ENCODE assay signal across 8 cellular contexts in genomic region chr2:26693287-26693849, GRCh38. TPM values are rescaled to one million over a fixed set of nuclear protein-coding genes. Genes with fewer than 3 reads are reported as not detected.
A peak's percentile ranks its signal among the peaks of the same experiment; 100 is the strongest.
DNase-seq lines count a peak whose midpoint lies in the region; ATAC-seq and TF ChIP-seq lines count a peak whose summit lies in the region.

No MANE protein-coding gene starts in this region.

- H4K8ac ChIP-seq in H9 (replicated peaks; ENCODE audit: insufficient read length, low read depth, low read length): no peak overlapping the region

- H4K5ac ChIP-seq in H9 (ENCODE audit: insufficient read length, low read depth, low read length): no peak overlapping the region

- H2AK5ac ChIP-seq in H9 (ENCODE audit: insufficient read length, low read length): no peak overlapping the region

- no peak overlapping the region for H4K91ac ChIP-seq in H9 (ENCODE audit: insufficient read length, low read depth, low read length)

- peak overlapping the region; percentile 51 for H3K4me2 ChIP-seq in H9 (ENCODE audit: insufficient read depth, insufficient read length, low read length)

- no peak overlapping the region for H3K9ac ChIP-seq in H9 (ENCODE audit: extremely low read depth, insufficient read length, low read length)
- peak overlapping the region; percentile 84 for H3K9ac ChIP-seq in adipocyte (ENCODE audit: low read length)
- H3K9ac ChIP-seq in iPS-18a (ENCODE audit: low read length): no peak overlapping the region

- H3K36me3 ChIP-seq in adipocyte (ENCODE audit: control insufficient read depth, insufficient read depth, low read length, severe bottlenecking): peaks cover 9% of the 10 kb centered on the region
- H3K36me3 ChIP-seq in iPS-18a (ENCODE audit: control insufficient read depth, low read depth, low read length): no peaks in the 10 kb centered on the region
- no peaks in the 10 kb centered on the region for H3K36me3 ChIP-seq in spleen

- no peak overlapping the region for H3K27ac Mint-ChIP-seq in H9

- no peak overlapping the region for H3T11ph ChIP-seq in H9 (ENCODE audit: low read length)

- H2AFZ ChIP-seq in H9 (ENCODE audit: low read length): no peak overlapping the region

- intact Hi-C loops in spleen (cut with DNase I; ENCODE audit: low total_unique reads): no loop called here

- no peaks in the 10 kb centered on the region for H3K79me2 ChIP-seq in H9 (ENCODE audit: insufficient read depth, low read length)

- no peaks in the 10 kb centered on the region for H3K4me1 ChIP-seq in H9 (ENCODE audit: insufficient read depth, low read length)
- H3K4me1 ChIP-seq in adipocyte (ENCODE audit: control insufficient read depth, insufficient read depth, low read length): peaks cover 37% of the 10 kb centered on the region
- peaks cover 5% of the 10 kb centered on the region for H3K4me1 ChIP-seq in iPS-18a (ENCODE audit: control insufficient read depth, low read depth, low read length)
- H3K4me1 ChIP-seq in spleen: peaks cover 0 to 20% (median 11%) of the 10 kb centered on the region in 6 donors

- no peaks in the 10 kb centered on the region; a peak in 1 of 7 replicates for H3K36me3 Mint-ChIP-seq in H9 (ENCODE audit: insufficient read depth in 1 of 3, low read depth in 3 of 3)

- no peak overlapping the region for H2BK120ac ChIP-seq in H9 (ENCODE audit: low read depth, low read length, poor library complexity, severe bottlenecking)

- no peak overlapping the region for H2BK20ac ChIP-seq in H9 (ENCODE audit: low read depth, low read length, poor library complexity, severe bottlenecking)

- ATAC-seq in HG02588 (IDR thresholded peaks at IDR 0.05; ENCODE audit: unreplicated experiment) (no peak), GM18873 (IDR thresholded peaks at IDR 0.05; ENCODE audit: low FRiP score, unreplicated experiment) (no peak)

- peaks cover 0 to 3% of the 10 kb centered on the region in 2 experiments; a peak in 1 of 5 replicates for H3K9me3 Mint-ChIP-seq in H9

- H3K79me1 ChIP-seq in H9 (ENCODE audit: insufficient read depth, low read depth, low read length, poor library complexity, severe bottlenecking): no peaks in the 10 kb centered on the region

- no peak overlapping the region for H2BK15ac ChIP-seq in H9 (ENCODE audit: low read depth, low read length)

- H3K18ac ChIP-seq in H9 (ENCODE audit: insufficient read length, low read depth, low read length): no peak overlapping the region

- no peak overlapping the region; the same call in 1 of the 2 replicates for H3K14ac ChIP-seq in H9 (ENCODE audit: insufficient read depth, low read length)

- no peak overlapping the region for H3K56ac ChIP-seq in H9 (ENCODE audit: insufficient read length, low read depth, low read length)

- H2BK5ac ChIP-seq in H9 (ENCODE audit: insufficient read length, low read length): no peak overlapping the region

- no peaks in the 10 kb centered on the region for H3K9me3 ChIP-seq in H9 (ENCODE audit: control insufficient read depth, low read depth, low read length)
- H3K9me3 ChIP-seq in adipocyte (ENCODE audit: control insufficient read depth, low read length): no peaks in the 10 kb centered on the region
- no peaks in the 10 kb centered on the region for H3K9me3 ChIP-seq in iPS-18a (ENCODE audit: control insufficient read depth, low read depth, low read length)
- no peaks in the 10 kb centered on the region for H3K9me3 ChIP-seq in spleen

- peaks cover 8% of the 10 kb centered on the region for H3K23me2 ChIP-seq in H9 (ENCODE audit: insufficient read length, low read depth, low read length, poor library complexity, severe bottlenecking)

- H3K4me3 ChIP-seq in adipocyte (ENCODE audit: low read length) (peak overlapping the region; percentile 80), iPS-18a (ENCODE audit: low read length) (peak overlapping the region; percentile 45), spleen (peak overlapping the region in 7 of 8 donors; percentile 13 to 59 (median 17))

- WGBS in H9 (ENCODE audit: extremely low coverage, insufficient read length, low lambda C conversion rate): no CpG with 5 or more reads among the region's 33 CpGs
- 12 to 15% (median 14%) methylated on average over 12 to 33 of the region's 33 CpGs for WGBS in spleen, 5 donors

- H3K4ac ChIP-seq in H9 (ENCODE audit: low read depth, low read length): no peak overlapping the region

- H4K20me1 ChIP-seq in H9 (ENCODE audit: control insufficient read depth, insufficient read depth, insufficient read length): no peaks in the 10 kb centered on the region

- no peak for TF ChIP-seq CTCF in H9 (conservative IDR thresholded peaks at IDR 0.05)
- no peak for TF ChIP-seq CTCF in spleen (IDR thresholded peaks at IDR 0.05 in 8 of 11, conservative IDR thresholded peaks at IDR 0.05 in 3 of 11)

- H3K4me1 Mint-ChIP-seq in H9: peaks cover 10 to 14% of the 10 kb centered on the region in 2 experiments

- H3K23ac ChIP-seq in H9 (ENCODE audit: insufficient read length, low read depth, low read length): no peak overlapping the region

- peaks cover 93% of the 10 kb centered on the region for H3K27me3 Mint-ChIP-seq in H9 (ENCODE audit: low read depth)

- H3K4me3 Mint-ChIP-seq in H9: peak overlapping the region; percentile 47 to 74

- H3K27ac ChIP-seq in H9 (ENCODE audit: insufficient read length, low read depth, low read length) (no peak overlapping the region), iPS-18a (ENCODE audit: low read length) (no peak overlapping the region), spleen (peak overlapping the region in 1 of 8 donors; percentile 35)

- H3K27me3 ChIP-seq in H9 (ENCODE audit: insufficient read depth, low read length) (peaks cover 30% of the 10 kb centered on the region; the same call in 1 of the 2 replicates), adipocyte (replicated peaks; ENCODE audit: control insufficient read depth, insufficient read depth, low read length) (peaks cover 37% of the 10 kb centered on the region), iPS-18a (ENCODE audit: control insufficient read depth, insufficient read depth, low read length) (peaks cover 66% of the 10 kb centered on the region), spleen (replicated peaks in 1 of 7) (peaks cover 4 to 88% (median 67%) of the 10 kb centered on the region in 7 donors)

- DNase-seq in H9 (no peak), adipocyte (ENCODE audit: low read depth) (peak; percentile 10), spleen (no peak), glomerular visceral epithelial cell (ENCODE audit: extremely low spot score) (no peak), mucosa of gallbladder (ENCODE audit: low spot score) (no peak)

- no peak for TF ChIP-seq POLR2A in spleen (IDR thresholded peaks at IDR 0.05)

- H2BK12ac ChIP-seq in H9 (ENCODE audit: insufficient read length, low read depth, low read length): no peak overlapping the region

RNA-seq across cellular contexts. Expression of gene KCNK3, which starts 0.8 kb away (rescaled TPM):
- total RNA-seq in H9 (2021) (0.09 TPM in 1 of 2 replicates, not detected in the other), spleen (1 to 10 TPM; 1.1 to 6.0 (median 2.9) TPM), mucosa of gallbladder (9.1 TPM)
- polyA plus RNA-seq in spleen: 1 to 10 TPM in 1 of 3 donors, under 1 TPM in 2; 0.61 to 1.2 (median 0.83) TPM

RNA-seq across cellular contexts. Expression of gene CIB4, which starts 52.2 kb away (rescaled TPM):
- not detected in 2 replicates for total RNA-seq in H9 (2021)
- not detected for total RNA-seq in spleen
- polyA plus RNA-seq in spleen: not detected
- total RNA-seq in mucosa of gallbladder: not detected

Comparison
In these comparisons a context has a peak if more than half of its experiments do, and no peak if none do; other contexts are left out.
1. H3K4me3 ChIP-seq: peak in every context shown above with its lines; median percentile 80 in adipocyte; 45 in iPS-18a; 17 in spleen.